In genomic region chr5:74684900-74685851, GRCh38 we compare ENCODE assay signal across 1 cellular context.
TF ChIP-seq lines count a peak whose summit lies in the region.

TSS of gene HEXB (plus strand) at chr5:74685233. CDS start at chr5:74685261, 28 bp downstream.

TF ChIP-seq in HepG2, 621 proteins besides CTCF, POLR2A, EP300 and RAD21 (continued from another document and continues in another):
- TF ChIP-seq TIGD3 (CRISPR knock-in tag; IDR thresholded peaks at IDR 0.05; ENCODE audit: borderline replicate concordance) (no peak), SP5 (CRISPR knock-in tag; IDR thresholded peaks at IDR 0.05; ENCODE audit: borderline replicate concordance, low read depth) (peak; percentile 94), ZBTB39 (CRISPR knock-in tag; IDR thresholded peaks at IDR 0.05) (no peak), KMT2A (CRISPR knock-in tag; IDR thresholded peaks at IDR 0.05) (peak; percentile 66), ZNF674 (CRISPR knock-in tag; IDR thresholded peaks at IDR 0.05; ENCODE audit: low read depth) (0 out of 2 replicates have a peak, but pooled peaks have one; percentile 43), CREB3 (CRISPR knock-in tag; IDR thresholded peaks at IDR 0.05) (0 out of 2 replicates have a peak, but pooled peaks have one; percentile 41), ZNF589 (CRISPR knock-in tag; conservative IDR thresholded peaks at IDR 0.05) (0 out of 2 replicates have a peak, but pooled peaks have one; percentile 39), HOXA7 (CRISPR knock-in tag; IDR thresholded peaks at IDR 0.05) (no peak), NR2F2 (IDR thresholded peaks at IDR 0.05; ENCODE audit: borderline replicate concordance, low read depth) (no peak), MED1 (CRISPR knock-in tag; IDR thresholded peaks at IDR 0.05) (peak; percentile 73), E2F1 (CRISPR knock-in tag; IDR thresholded peaks at IDR 0.05) (peak; percentile 77), ZFP1 (CRISPR knock-in tag; IDR thresholded peaks at IDR 0.05) (no peak), SRF (IDR thresholded peaks at IDR 0.05; ENCODE audit: low read depth, low read length) (no peak), RXRB (CRISPR knock-in tag; IDR thresholded peaks at IDR 0.05; ENCODE audit: borderline replicate concordance) (0 out of 2 replicates have a peak, but pooled peaks have one; percentile 25), TFDP2 (CRISPR knock-in tag; IDR thresholded peaks at IDR 0.05) (peak; percentile 83), ZNF770 (CRISPR knock-in tag; IDR thresholded peaks at IDR 0.05) (0 out of 2 replicates have a peak, but pooled peaks have one; percentile 15), MTF1 (CRISPR knock-in tag; IDR thresholded peaks at IDR 0.05) (no peak), PHF8 (CRISPR knock-in tag; IDR thresholded peaks at IDR 0.05) (peak; percentile 92), FOXC1 (CRISPR knock-in tag; IDR thresholded peaks at IDR 0.05; ENCODE audit: borderline replicate concordance) (no peak), NFE2L2 (IDR thresholded peaks at IDR 0.05; ENCODE audit: low read length) (no peak), ZNF615 (CRISPR knock-in tag; IDR thresholded peaks at IDR 0.05; ENCODE audit: borderline replicate concordance) (no peak), EZH2 (conservative IDR thresholded peaks at IDR 0.05; ENCODE audit: low read depth, low read length) (no peak), NFRKB (IDR thresholded peaks at IDR 0.05) (no peak), MIXL1 (CRISPR knock-in tag; IDR thresholded peaks at IDR 0.05) (no peak), NRL (CRISPR knock-in tag; IDR thresholded peaks at IDR 0.05; ENCODE audit: borderline replicate concordance) (0 out of 2 replicates have a peak, but pooled peaks have one; percentile 28), ZNF777 (CRISPR knock-in tag; IDR thresholded peaks at IDR 0.05) (peak; percentile 91), ZNF850 (CRISPR knock-in tag; conservative IDR thresholded peaks at IDR 0.05) (0 out of 2 replicates have a peak, but pooled peaks have one; percentile 76), SRY (CRISPR knock-in tag; IDR thresholded peaks at IDR 0.05) (peak; percentile 59; the same call in 1 of the 2 replicates), JUND (CRISPR knock-in tag; IDR thresholded peaks at IDR 0.05) (peak; percentile 97), ZSCAN30 (CRISPR knock-in tag; IDR thresholded peaks at IDR 0.05) (no peak; the same call in 1 of the 2 replicates), PCBP2 (optimal IDR thresholded peaks at IDR 0.05; ENCODE audit: low read depth, low read length, poor library complexity, severe bottlenecking) (no peak)
- TF ChIP-seq, protein P1, sequence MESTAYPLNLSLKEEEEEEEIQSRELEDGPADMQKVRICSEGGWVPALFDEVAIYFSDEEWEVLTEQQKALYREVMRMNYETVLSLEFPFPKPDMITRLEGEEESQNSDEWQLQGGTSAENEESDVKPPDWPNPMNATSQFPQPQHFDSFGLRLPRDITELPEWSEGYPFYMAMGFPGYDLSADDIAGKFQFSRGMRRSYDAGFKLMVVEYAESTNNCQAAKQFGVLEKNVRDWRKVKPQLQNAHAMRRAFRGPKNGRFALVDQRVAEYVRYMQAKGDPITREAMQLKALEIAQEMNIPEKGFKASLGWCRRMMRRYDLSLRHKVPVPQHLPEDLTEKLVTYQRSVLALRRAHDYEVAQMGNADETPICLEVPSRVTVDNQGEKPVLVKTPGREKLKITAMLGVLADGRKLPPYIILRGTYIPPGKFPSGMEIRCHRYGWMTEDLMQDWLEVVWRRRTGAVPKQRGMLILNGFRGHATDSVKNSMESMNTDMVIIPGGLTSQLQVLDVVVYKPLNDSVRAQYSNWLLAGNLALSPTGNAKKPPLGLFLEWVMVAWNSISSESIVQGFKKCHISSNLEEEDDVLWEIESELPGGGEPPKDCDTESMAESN (CRISPR knock-in tag; conservative IDR thresholded peaks at IDR 0.05): peak; percentile 68; the same call in 1 of the 2 replicates
- TF ChIP-seq, protein P2, sequence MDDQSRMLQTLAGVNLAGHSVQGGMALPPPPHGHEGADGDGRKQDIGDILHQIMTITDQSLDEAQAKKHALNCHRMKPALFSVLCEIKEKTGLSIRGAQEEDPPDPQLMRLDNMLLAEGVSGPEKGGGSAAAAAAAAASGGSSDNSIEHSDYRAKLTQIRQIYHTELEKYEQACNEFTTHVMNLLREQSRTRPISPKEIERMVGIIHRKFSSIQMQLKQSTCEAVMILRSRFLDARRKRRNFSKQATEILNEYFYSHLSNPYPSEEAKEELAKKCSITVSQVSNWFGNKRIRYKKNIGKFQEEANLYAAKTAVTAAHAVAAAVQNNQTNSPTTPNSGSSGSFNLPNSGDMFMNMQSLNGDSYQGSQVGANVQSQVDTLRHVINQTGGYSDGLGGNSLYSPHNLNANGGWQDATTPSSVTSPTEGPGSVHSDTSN (CRISPR knock-in tag; IDR thresholded peaks at IDR 0.05; ENCODE audit: borderline replicate concordance): no peak
- TF ChIP-seq, protein P3, sequence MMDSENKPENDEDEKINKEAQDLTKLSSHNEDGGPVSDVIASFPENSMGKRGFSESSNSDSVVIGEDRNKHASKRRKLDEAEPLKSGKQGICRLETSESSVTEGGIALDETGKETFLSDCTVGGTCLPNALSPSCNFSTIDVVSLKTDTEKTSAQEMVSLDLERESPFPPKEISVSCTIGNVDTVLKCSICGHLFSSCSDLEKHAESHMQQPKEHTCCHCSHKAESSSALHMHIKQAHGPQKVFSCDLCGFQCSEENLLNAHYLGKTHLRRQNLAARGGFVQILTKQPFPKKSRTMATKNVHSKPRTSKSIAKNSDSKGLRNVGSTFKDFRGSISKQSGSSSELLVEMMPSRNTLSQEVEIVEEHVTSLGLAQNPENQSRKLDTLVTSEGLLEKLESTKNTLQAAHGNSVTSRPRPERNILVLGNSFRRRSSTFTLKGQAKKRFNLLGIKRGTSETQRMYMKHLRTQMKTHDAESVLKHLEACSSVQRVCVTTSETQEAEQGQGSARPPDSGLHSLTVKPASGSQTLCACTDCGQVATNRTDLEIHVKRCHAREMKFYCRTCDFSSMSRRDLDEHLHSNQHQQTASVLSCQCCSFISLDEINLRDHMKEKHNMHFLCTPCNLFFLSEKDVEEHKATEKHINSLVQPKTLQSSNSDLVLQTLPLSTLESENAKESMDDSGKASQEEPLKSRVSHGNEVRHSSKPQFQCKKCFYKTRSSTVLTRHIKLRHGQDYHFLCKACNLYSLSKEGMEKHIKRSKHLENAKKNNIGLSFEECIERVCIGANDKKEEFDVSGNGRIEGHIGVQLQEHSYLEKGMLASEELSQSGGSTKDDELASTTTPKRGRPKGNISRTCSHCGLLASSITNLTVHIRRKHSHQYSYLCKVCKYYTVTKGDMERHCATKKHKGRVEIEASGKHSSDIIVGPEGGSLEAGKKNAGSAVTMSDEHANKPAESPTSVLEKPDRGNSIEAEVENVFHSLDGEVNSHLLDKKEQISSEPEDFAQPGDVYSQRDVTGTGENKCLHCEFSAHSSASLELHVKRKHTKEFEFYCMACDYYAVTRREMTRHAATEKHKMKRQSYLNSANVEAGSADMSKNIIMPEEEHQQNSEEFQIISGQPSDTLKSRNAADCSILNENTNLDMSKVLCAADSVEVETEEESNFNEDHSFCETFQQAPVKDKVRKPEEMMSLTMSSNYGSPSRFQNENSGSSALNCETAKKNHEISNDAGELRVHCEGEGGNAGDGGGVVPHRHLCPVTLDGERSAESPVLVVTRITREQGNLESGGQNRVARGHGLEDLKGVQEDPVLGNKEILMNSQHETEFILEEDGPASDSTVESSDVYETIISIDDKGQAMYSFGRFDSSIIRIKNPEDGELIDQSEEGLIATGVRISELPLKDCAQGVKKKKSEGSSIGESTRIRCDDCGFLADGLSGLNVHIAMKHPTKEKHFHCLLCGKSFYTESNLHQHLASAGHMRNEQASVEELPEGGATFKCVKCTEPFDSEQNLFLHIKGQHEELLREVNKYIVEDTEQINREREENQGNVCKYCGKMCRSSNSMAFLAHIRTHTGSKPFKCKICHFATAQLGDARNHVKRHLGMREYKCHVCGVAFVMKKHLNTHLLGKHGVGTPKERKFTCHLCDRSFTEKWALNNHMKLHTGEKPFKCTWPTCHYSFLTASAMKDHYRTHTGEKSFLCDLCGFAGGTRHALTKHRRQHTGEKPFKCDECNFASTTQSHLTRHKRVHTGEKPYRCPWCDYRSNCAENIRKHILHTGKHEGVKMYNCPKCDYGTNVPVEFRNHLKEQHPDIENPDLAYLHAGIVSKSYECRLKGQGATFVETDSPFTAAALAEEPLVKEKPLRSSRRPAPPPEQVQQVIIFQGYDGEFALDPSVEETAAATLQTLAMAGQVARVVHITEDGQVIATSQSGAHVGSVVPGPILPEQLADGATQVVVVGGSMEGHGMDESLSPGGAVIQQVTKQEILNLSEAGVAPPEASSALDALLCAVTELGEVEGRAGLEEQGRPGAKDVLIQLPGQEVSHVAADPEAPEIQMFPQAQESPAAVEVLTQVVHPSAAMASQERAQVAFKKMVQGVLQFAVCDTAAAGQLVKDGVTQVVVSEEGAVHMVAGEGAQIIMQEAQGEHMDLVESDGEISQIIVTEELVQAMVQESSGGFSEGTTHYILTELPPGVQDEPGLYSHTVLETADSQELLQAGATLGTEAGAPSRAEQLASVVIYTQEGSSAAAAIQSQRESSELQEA (CRISPR knock-in tag; IDR thresholded peaks at IDR 0.05; ENCODE audit: not compliant biosample characterization): no peak
- TF ChIP-seq, protein P4, sequence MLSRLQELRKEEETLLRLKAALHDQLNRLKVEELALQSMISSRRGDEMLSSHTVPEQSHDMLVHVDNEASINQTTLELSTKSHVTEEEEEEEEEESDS (CRISPR knock-in tag; IDR thresholded peaks at IDR 0.05; ENCODE audit: borderline replicate concordance): no peak
- TF ChIP-seq, protein P5, sequence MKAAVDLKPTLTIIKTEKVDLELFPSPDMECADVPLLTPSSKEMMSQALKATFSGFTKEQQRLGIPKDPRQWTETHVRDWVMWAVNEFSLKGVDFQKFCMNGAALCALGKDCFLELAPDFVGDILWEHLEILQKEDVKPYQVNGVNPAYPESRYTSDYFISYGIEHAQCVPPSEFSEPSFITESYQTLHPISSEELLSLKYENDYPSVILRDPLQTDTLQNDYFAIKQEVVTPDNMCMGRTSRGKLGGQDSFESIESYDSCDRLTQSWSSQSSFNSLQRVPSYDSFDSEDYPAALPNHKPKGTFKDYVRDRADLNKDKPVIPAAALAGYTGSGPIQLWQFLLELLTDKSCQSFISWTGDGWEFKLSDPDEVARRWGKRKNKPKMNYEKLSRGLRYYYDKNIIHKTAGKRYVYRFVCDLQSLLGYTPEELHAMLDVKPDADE (CRISPR knock-in tag; IDR thresholded peaks at IDR 0.05): 0 out of 2 replicates have a peak, but pooled peaks have one; percentile 60
